In the genomic region with DNA sequence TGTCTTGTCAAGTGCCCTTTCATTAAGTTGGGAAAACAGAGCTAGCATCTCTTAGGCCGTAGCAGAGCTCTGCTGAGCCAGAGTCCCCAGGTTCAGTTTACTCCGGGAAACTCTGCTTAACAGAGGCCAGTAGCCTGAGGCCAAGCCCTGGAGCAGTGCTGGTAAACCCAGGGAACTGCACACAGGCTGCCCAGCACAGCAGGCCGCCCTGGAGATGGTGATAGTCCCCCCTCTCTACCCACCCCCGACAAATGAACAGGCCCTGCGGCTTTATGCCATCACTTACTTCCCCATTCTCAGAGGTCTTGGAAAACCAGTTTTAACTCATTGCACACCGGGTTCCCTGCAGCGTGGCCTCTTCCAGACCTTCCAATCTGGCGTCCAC, we compare ENCODE assay signal across 8 cellular contexts. TPM values are rescaled to one million over a fixed set of nuclear protein-coding genes. Genes with fewer than 3 reads are reported as not detected.
DNase-seq lines count a peak whose midpoint lies in the region; ATAC-seq and TF ChIP-seq lines count a peak whose summit lies in the region.

No MANE protein-coding gene starts in this region.

- no peaks in the 10 kb centered on the region for H3K27me3 ChIP-seq in ascending aorta

- no peaks in the 10 kb centered on the region for H3K36me3 Mint-ChIP-seq in mesothelial cell of epicardium

- peaks cover 0 to 2% of the 10 kb centered on the region in 2 donors for H3K36me3 ChIP-seq in ascending aorta

- peak overlapping the region; percentile 64 to 94 for H3K4me3 ChIP-seq in ascending aorta

- peak overlapping the region; percentile 87 for H3K4me3 Mint-ChIP-seq in mesothelial cell of epicardium

- peaks cover 60% of the 10 kb centered on the region for H3K4me1 Mint-ChIP-seq in mesothelial cell of epicardium

- no peaks in the 10 kb centered on the region for H3K9me3 Mint-ChIP-seq in mesothelial cell of epicardium

- peak overlapping the region; percentile 56 to 63 for H3K27ac ChIP-seq in ascending aorta

- intact Hi-C loops in ascending aorta (cut with DNase I): loop anchor here (5.0 kb wide), 4 partner anchors 38 to 348 kb away; partner anchors contain the start of gene ANKRD36

- peaks cover 10 to 20% of the 10 kb centered on the region in 2 donors for H3K4me1 ChIP-seq in ascending aorta

- TF ChIP-seq CTCF in ascending aorta (IDR thresholded peaks at IDR 0.05) (no peak), mesothelial cell of epicardium (IDR thresholded peaks at IDR 0.05; ENCODE audit: unreplicated experiment) (no peak)

- H3K27me3 Mint-ChIP-seq in mesothelial cell of epicardium (ENCODE audit: low read depth): no peaks in the 10 kb centered on the region

- ATAC-seq in GM21723 (IDR thresholded peaks at IDR 0.05; ENCODE audit: unreplicated experiment): no peak

- H3K9me3 ChIP-seq in ascending aorta: no peaks in the 10 kb centered on the region

- DNase-seq in CD1c-positive myeloid dendritic cell (ENCODE audit: extremely low spot score): peak; percentile 70
- DNase-seq in KG1 (lab: John Stamatoyannopoulos, UW): peak; percentile 34
- DNase-seq in ascending aorta (ENCODE audit: low spot score in 2 of 2): no peak
- peak in 1 of 2 experiments; percentile 42 for DNase-seq in mesothelial cell of epicardium (ENCODE audit: low spot score in 2 of 2, unreplicated experiment in 2 of 2)
- no peak for DNase-seq in NK-92 (lab: John Stamatoyannopoulos, UW; ENCODE audit: unreplicated experiment)
- no peak for DNase-seq in SW 1271 (lab: John Stamatoyannopoulos, UW)
- no peak for DNase-seq in NCI-H1092 (lab: John Stamatoyannopoulos, UW)

- peak overlapping the region; percentile 93 for H3K27ac Mint-ChIP-seq in mesothelial cell of epicardium

RNA-seq across cellular contexts. Expression of gene CNNM4, which starts 3.5 kb away (rescaled TPM):
- total RNA-seq in ascending aorta (2.7 TPM), mesothelial cell of epicardium (19.9 to 22.0 TPM (median 20.0 TPM) in 3 replicates)

RNA-seq across cellular contexts. Expression of gene LMAN2L, which starts 24.4 kb away (rescaled TPM):
- total RNA-seq in ascending aorta (9.5 TPM), mesothelial cell of epicardium (30.5 to 33.3 TPM (median 31.4 TPM) in 3 replicates)

RNA-seq across cellular contexts. Expression of gene CNNM3, which starts 51.8 kb away (rescaled TPM):
- total RNA-seq in ascending aorta (24.5 TPM), mesothelial cell of epicardium (24.9 to 27.5 TPM (median 26.5 TPM) in 3 replicates)

Comparison
In these comparisons a context has a peak if more than half of its experiments do, and no peak if none do; other contexts are left out.
1. DNase-seq: peak in CD1c-positive myeloid dendritic cell (single experiment) and KG1 (single experiment); none in ascending aorta (0 of 2), NK-92 (single experiment), SW 1271 (0 of 2) and NCI-H1092 (single experiment).